In genomic region chr10:86652361-86653202, GRCh38 we compare ENCODE assay signal across 2 cellular contexts.
TF ChIP-seq lines count a peak whose summit lies in the region.

No MANE protein-coding gene starts in this region.

TF ChIP-seq in SK-N-SH, 30 proteins besides CTCF, POLR2A, EP300 and RAD21 (continued from another document):
- TF ChIP-seq EZH2phosphoT487 (IDR thresholded peaks at IDR 0.05; ENCODE audit: borderline replicate concordance, low read depth) (no peak), POLR2AphosphoS5 (IDR thresholded peaks at IDR 0.05; ENCODE audit: low read depth, low read length) (no peak), RCOR1 (IDR thresholded peaks at IDR 0.05; ENCODE audit: low read length) (no peak), TEAD4 (IDR thresholded peaks at IDR 0.05; ENCODE audit: borderline replicate concordance, insufficient read depth) (no peak), RFX5 (IDR thresholded peaks at IDR 0.05; ENCODE audit: low read length) (no peak), RXRA (IDR thresholded peaks at IDR 0.05; ENCODE audit: borderline replicate concordance, low read depth) (no peak), FOSL2 (IDR thresholded peaks at IDR 0.05; ENCODE audit: borderline replicate concordance, low read depth) (no peak), MEF2A (IDR thresholded peaks at IDR 0.05; ENCODE audit: borderline replicate concordance, low read depth) (no peak), YY1 (IDR thresholded peaks at IDR 0.05; ENCODE audit: low read depth) (no peak), ELF1 (IDR thresholded peaks at IDR 0.05) (no peak), PBX3 (IDR thresholded peaks at IDR 0.05) (no peak), USF1 (IDR thresholded peaks at IDR 0.05; ENCODE audit: borderline replicate concordance, low read depth) (no peak)
- TF ChIP-seq, protein P1, sequence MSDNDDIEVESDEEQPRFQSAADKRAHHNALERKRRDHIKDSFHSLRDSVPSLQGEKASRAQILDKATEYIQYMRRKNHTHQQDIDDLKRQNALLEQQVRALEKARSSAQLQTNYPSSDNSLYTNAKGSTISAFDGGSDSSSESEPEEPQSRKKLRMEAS (IDR thresholded peaks at IDR 0.05; ENCODE audit: low read depth), result no peak

TF ChIP-seq in SK-N-SH treated with all-trans-retinoic acid at 6 μM for 48 hours, 23 proteins besides CTCF, POLR2A, EP300 and RAD21 (continued from another document):
- TF ChIP-seq POU6F1 (CRISPR knock-in tag; IDR thresholded peaks at IDR 0.05; ENCODE audit: borderline replicate concordance, low read depth) (no peak), ZNF70 (CRISPR knock-in tag; IDR thresholded peaks at IDR 0.05) (no peak), ZNF8 (CRISPR knock-in tag; IDR thresholded peaks at IDR 0.05) (no peak), ISL1 (CRISPR knock-in tag; IDR thresholded peaks at IDR 0.05) (no peak), RARB (CRISPR knock-in tag; IDR thresholded peaks at IDR 0.05) (no peak)
